32 cellular contexts compared by ENCODE assay signal in the genomic region with DNA sequence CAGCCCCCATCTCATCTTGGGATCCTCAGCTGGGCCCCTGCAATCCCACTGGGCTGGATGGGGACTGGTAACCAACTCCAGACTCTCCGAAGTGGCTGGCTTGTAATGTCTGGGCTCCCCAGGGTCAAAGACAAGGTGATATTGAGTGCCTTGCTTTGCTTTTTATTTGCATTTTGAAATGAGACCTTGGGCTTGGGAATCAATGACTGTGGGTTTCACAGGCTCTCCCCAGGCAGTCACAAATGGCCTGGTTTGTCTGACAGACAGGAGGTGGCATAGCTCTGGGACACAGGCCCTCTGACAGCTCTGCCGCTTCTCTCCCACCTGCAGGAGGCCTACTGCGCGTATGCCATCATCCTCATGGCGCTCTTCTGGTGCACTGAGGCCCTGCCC. TPM values are rescaled to one million over a fixed set of nuclear protein-coding genes. Genes with fewer than 3 reads are reported as not detected.
"Had no signal": no experiment of that assay in that cellular context is flagged by ENCODE, and none has a peak within 500 bp of the region (broad histone marks: within the 10 kb centered on the region; RNA-seq: fewer than 3 reads in every experiment).

No MANE protein-coding gene starts in this region.

- H3K27me3 ChIP-seq: ascending aorta had no signal

- H3K36me3 Mint-ChIP-seq: activated naive CD4-positive, alpha-beta T cell treated with anti-CD3 and anti-CD28 coated beads, Interleukin-2, amount 10 ng/mL, durations not matched to agents 7 days and 5 days; activated naive CD4-positive, alpha-beta T cell treated with anti-CD3 and anti-CD28 coated beads, Interleukin-2, amount 50 U/mL, for 72 hours; activated naive CD8-positive, alpha-beta T cell treated with anti-CD3 and anti-CD28 coated beads, Interleukin-2, amount 10 ng/mL, durations not matched to agents 7 days and 5 days; WTC11 had no signal

- H3K27me3 Mint-ChIP-seq: activated CD4-positive, alpha-beta T cell treated with anti-CD3 and anti-CD28 coated beads, Interleukin-2, amount 10 ng/mL, durations not matched to agents 7 days and 5 days; activated T-cell treated with anti-CD3 and anti-CD28 coated beads, Interleukin-2, amount 50 U/mL, for 24 hours had no signal

- H3K9me3 ChIP-seq: ascending aorta, esophagus muscularis mucosa, gastrocnemius medialis had no signal

- H3K36me3 ChIP-seq: ascending aorta, brain microvascular endothelial cell, esophagus muscularis mucosa, gastrocnemius medialis had no signal

- H3K27ac Mint-ChIP-seq: activated CD4-positive, alpha-beta memory T cell treated with anti-CD3 and anti-CD28 coated beads, Interleukin-2, amount 10 ng/mL, durations not matched to agents 7 days and 5 days; activated CD4-positive, alpha-beta T cell treated with anti-CD3 and anti-CD28 coated beads, Interleukin-2, amount 10 ng/mL, durations not matched to agents 7 days and 5 days; activated naive CD4-positive, alpha-beta T cell treated with anti-CD3 and anti-CD28 coated beads, Interleukin-2, amount 10 ng/mL, durations not matched to agents 7 days and 5 days; activated naive CD4-positive, alpha-beta T cell treated with anti-CD3 and anti-CD28 coated beads, Interleukin-2, amount 50 U/mL, for 72 hours; activated naive CD8-positive, alpha-beta T cell treated with anti-CD3 and anti-CD28 coated beads, Interleukin-2, amount 10 ng/mL, durations not matched to agents 7 days and 5 days; activated T-cell treated with anti-CD3 and anti-CD28 coated beads, Interleukin-2, amount 50 U/mL, for 24 hours; activated T-cell treated with anti-CD3 and anti-CD28 coated beads, Interleukin-2, amount 50 U/mL, for 72 hours; effector memory CD8-positive, alpha-beta T cell; T-helper 17 cell; T-helper 2 cell treated with Interferon-gamma antibody and Interleukin-4, amounts not matched to agents 5 μg/mL and 100 μg/mL, for 36 hours; WTC11 had no signal

- ATAC-seq: activated naive CD4-positive, alpha-beta T cell treated with anti-CD3 and anti-CD28 coated beads, Interleukin-2, amount 50 U/mL, for 72 hours; activated T-cell treated with anti-CD3 and anti-CD28 coated beads, Interleukin-2, amount 50 U/mL, for 72 hours; effector memory CD8-positive, alpha-beta T cell; foreskin keratinocyte; gastrocnemius medialis; T-helper 17 cell; WTC11 had no signal

- H3K4me3 ChIP-seq: ascending aorta, esophagus muscularis mucosa, gastrocnemius medialis had no signal

- H3K27ac ChIP-seq: ascending aorta, brain microvascular endothelial cell, esophagus muscularis mucosa, foreskin keratinocyte, gastrocnemius medialis had no signal

- H3K4me1 ChIP-seq: ascending aorta, esophagus muscularis mucosa, foreskin keratinocyte, gastrocnemius medialis had no signal

- H3K9me3 Mint-ChIP-seq: activated CD4-positive, alpha-beta memory T cell treated with anti-CD3 and anti-CD28 coated beads, Interleukin-2, amount 10 ng/mL, durations not matched to agents 7 days and 5 days; activated CD4-positive, alpha-beta T cell treated with anti-CD3 and anti-CD28 coated beads, Interleukin-2, amount 10 ng/mL, durations not matched to agents 7 days and 5 days; activated naive CD4-positive, alpha-beta T cell treated with anti-CD3 and anti-CD28 coated beads, Interleukin-2, amount 10 ng/mL, durations not matched to agents 7 days and 5 days; activated naive CD4-positive, alpha-beta T cell treated with anti-CD3 and anti-CD28 coated beads, Interleukin-2, amount 50 U/mL, for 72 hours; activated naive CD8-positive, alpha-beta T cell treated with anti-CD3 and anti-CD28 coated beads, Interleukin-2, amount 10 ng/mL, durations not matched to agents 7 days and 5 days; activated T-cell treated with anti-CD3 and anti-CD28 coated beads, Interleukin-2, amount 50 U/mL, for 24 hours; activated T-cell treated with anti-CD3 and anti-CD28 coated beads, Interleukin-2, amount 50 U/mL, for 72 hours; effector memory CD8-positive, alpha-beta T cell; T-helper 2 cell treated with Interferon-gamma antibody and Interleukin-4, amounts not matched to agents 5 μg/mL and 100 μg/mL, for 36 hours had no signal

- H3K4me3 Mint-ChIP-seq: activated CD4-positive, alpha-beta memory T cell treated with anti-CD3 and anti-CD28 coated beads, Interleukin-2, amount 10 ng/mL, durations not matched to agents 7 days and 5 days; activated CD4-positive, alpha-beta T cell treated with anti-CD3 and anti-CD28 coated beads, Interleukin-2, amount 10 ng/mL, durations not matched to agents 7 days and 5 days; activated naive CD4-positive, alpha-beta T cell treated with anti-CD3 and anti-CD28 coated beads, Interleukin-2, amount 10 ng/mL, durations not matched to agents 7 days and 5 days; activated naive CD8-positive, alpha-beta T cell treated with anti-CD3 and anti-CD28 coated beads, Interleukin-2, amount 10 ng/mL, durations not matched to agents 7 days and 5 days; activated T-cell treated with anti-CD3 and anti-CD28 coated beads, Interleukin-2, amount 50 U/mL, for 24 hours; activated T-cell treated with anti-CD3 and anti-CD28 coated beads, Interleukin-2, amount 50 U/mL, for 72 hours; effector memory CD8-positive, alpha-beta T cell; T-helper 17 cell; T-helper 2 cell treated with Interferon-gamma antibody and Interleukin-4, amounts not matched to agents 5 μg/mL and 100 μg/mL, for 36 hours; WTC11 had no signal

- DNase-seq: activated CD4-positive, alpha-beta memory T cell treated with anti-CD3 and anti-CD28 coated beads, Interleukin-2, amount 10 ng/mL, durations not matched to agents 7 days and 5 days; activated CD4-positive, alpha-beta T cell treated with anti-CD3 and anti-CD28 coated beads for 1 hour; activated CD4-positive, alpha-beta T cell treated with anti-CD3 and anti-CD28 coated beads for 4 hours; activated CD4-positive, alpha-beta T cell treated with anti-CD3 and anti-CD28 coated beads, Interleukin-2, amount 10 ng/mL, durations not matched to agents 7 days and 5 days; activated CD4-positive, alpha-beta T cell treated with anti-CD3 and anti-CD28 coated beads, Interleukin-2, amount 50 U/mL, for 4 hours; activated CD8-positive, alpha-beta memory T cell treated with anti-CD3 and anti-CD28 coated beads, Interleukin-2, amount 50 U/mL, for 48 hours; activated gamma-delta T cell; activated naive CD4-positive, alpha-beta T cell; activated naive CD4-positive, alpha-beta T cell treated with anti-CD3 and anti-CD28 coated beads, Interleukin-2, amount 10 ng/mL, durations not matched to agents 7 days and 5 days; activated naive CD8-positive, alpha-beta T cell treated with anti-CD3 and anti-CD28 coated beads, Interleukin-2, amount 10 ng/mL, durations not matched to agents 7 days and 5 days; activated T-cell treated with anti-CD3 and anti-CD28 coated beads for 4 hours; activated T-cell treated with anti-CD3 and anti-CD28 coated beads, Interleukin-2, amount 50 U/mL, for 24 hours; activated T-cell treated with anti-CD3 and anti-CD28 coated beads, Interleukin-2, amount 50 U/mL, for 72 hours; brain microvascular endothelial cell; cortex of kidney; dermis blood vessel endothelial cell; effector CD4-positive, alpha-beta T cell; effector memory CD8-positive, alpha-beta T cell; erythroblast; foreskin keratinocyte; gastrocnemius medialis; glutamatergic neuron; T-helper 1 cell; T-helper 17 cell had no signal

RNA-seq across cellular contexts. Expression of gene SLC13A2, which starts 15.4 kb away (rescaled TPM):
- total RNA-seq: activated CD4-positive, alpha-beta memory T cell treated with anti-CD3 and anti-CD28 coated beads, Interleukin-2, amount 10 ng/mL, durations not matched to agents 7 days and 5 days; activated CD4-positive, alpha-beta T cell treated with anti-CD3 and anti-CD28 coated beads, Interleukin-2, amount 10 ng/mL, durations not matched to agents 7 days and 5 days; activated naive CD4-positive, alpha-beta T cell treated with anti-CD3 and anti-CD28 coated beads, Interleukin-2, amount 50 U/mL, for 72 hours; activated naive CD8-positive, alpha-beta T cell treated with anti-CD3 and anti-CD28 coated beads, Interleukin-2, amount 10 ng/mL, durations not matched to agents 7 days and 5 days; activated T-cell treated with anti-CD3 and anti-CD28 coated beads, Interleukin-2, amount 50 U/mL, for 72 hours; ascending aorta; bronchial epithelial cell; cardiac septum; chondrocyte; dermis blood vessel endothelial cell; esophagus muscularis mucosa; foreskin keratinocyte; T-helper 17 cell; WTC11 had no signal

RNA-seq across cellular contexts. Expression of gene FOXN1, which starts 17.3 kb away (rescaled TPM):
- total RNA-seq: activated CD4-positive, alpha-beta memory T cell treated with anti-CD3 and anti-CD28 coated beads, Interleukin-2, amount 10 ng/mL, durations not matched to agents 7 days and 5 days; activated CD4-positive, alpha-beta T cell treated with anti-CD3 and anti-CD28 coated beads, Interleukin-2, amount 10 ng/mL, durations not matched to agents 7 days and 5 days; activated naive CD4-positive, alpha-beta T cell treated with anti-CD3 and anti-CD28 coated beads, Interleukin-2, amount 50 U/mL, for 72 hours; activated naive CD8-positive, alpha-beta T cell treated with anti-CD3 and anti-CD28 coated beads, Interleukin-2, amount 10 ng/mL, durations not matched to agents 7 days and 5 days; activated T-cell treated with anti-CD3 and anti-CD28 coated beads, Interleukin-2, amount 50 U/mL, for 72 hours; ascending aorta; bronchial epithelial cell; cardiac septum; chondrocyte; dermis blood vessel endothelial cell; esophagus muscularis mucosa; gastrocnemius medialis; T-helper 17 cell; WTC11 had no signal
